19 cellular contexts compared by ENCODE assay signal in the genomic region with DNA sequence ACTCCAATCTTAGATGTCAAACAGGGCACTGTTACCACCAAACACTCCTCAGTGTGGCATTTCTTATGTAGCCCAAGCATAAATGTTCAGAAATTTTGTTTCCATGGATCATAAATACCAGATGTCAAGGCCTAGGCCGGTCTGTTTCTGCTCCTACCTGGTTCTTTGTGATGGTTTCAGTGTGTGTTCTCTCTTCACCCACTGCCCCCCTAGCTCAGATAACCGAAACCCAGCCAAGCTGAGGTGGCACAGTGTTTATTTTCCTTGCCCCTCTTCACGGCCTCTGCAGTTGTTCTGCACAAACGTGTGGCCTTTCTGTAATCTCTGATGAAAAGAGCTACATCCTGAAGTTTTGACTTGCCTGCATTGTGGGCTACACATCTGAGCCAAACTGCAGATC.
DNase-seq lines count a peak whose midpoint lies in the region; ATAC-seq, FAIRE-seq and TF ChIP-seq lines count a peak whose summit lies in the region.
"Had no signal": no experiment of that assay in that cellular context is flagged by ENCODE, and none has a peak within 500 bp of the region (broad histone marks: within the 10 kb centered on the region; RNA-seq: fewer than 3 reads in every experiment).

No MANE protein-coding gene starts in this region.

- H2BK120ac ChIP-seq in H1 (replicated peaks; ENCODE audit: low read depth, low read length) = no peak overlapping the region

- H3K4me2 ChIP-seq in H1 (ENCODE audit: insufficient read depth in 1 of 2, low read depth in 2 of 2, low read length in 2 of 2) = no peak overlapping the region
- no peak overlapping the region for H3K4me2 ChIP-seq in PC-9

- no peak overlapping the region for H3K27ac Mint-ChIP-seq in stimulated activated naive CD8-positive, alpha-beta T cell treated with anti-CD3 and anti-CD28 coated beads, Interleukin-15, amount 100 ng/mL, for 72 hours
- H3K27ac Mint-ChIP-seq in neural crest cell (ENCODE audit: unreplicated experiment) = peak overlapping the region; percentile 89

- BruUV-seq in PC-9 (replicated peaks; lab: Mats Ljungman, UMichigan) = no TSS peak

- H3K79me1 ChIP-seq in H1 (ENCODE audit: low read depth, low read length) = no peaks in the 10 kb centered on the region

- no peak overlapping the region for H4K91ac ChIP-seq in H1 (replicated peaks; ENCODE audit: insufficient read length, low read length)

- H3K23me2 ChIP-seq in H1 (ENCODE audit: low read depth, low read length) = no peaks in the 10 kb centered on the region

- H2AFZ ChIP-seq in H1 (ENCODE audit: low read length) (no peak overlapping the region), PC-9 (no peak overlapping the region)
- H2AFZ ChIP-seq: GM23248 had no signal

- no peak overlapping the region for H3K27ac ChIP-seq in H1 (ENCODE audit: low read depth, low read length)
- H3K27ac ChIP-seq in PC-9 = no peak overlapping the region
- H3K27ac ChIP-seq: GM23248, SJSA1 had no signal

- FAIRE-seq in H1 (lab: Jason Lieb, UNC) = no peak
- FAIRE-seq: GM12878 had no signal

- CTCF ChIA-PET in H1 (lab: Charles Lee; ENCODE audit: partially characterized antibody) (interaction anchor here (0.6 to 12.2 kb wide), 10 partner anchors 13 to 167 kb away, joined by 3 to 185 read pairs (median 4); no protein-coding TSS in a partner anchor), PC-9 (lab: Charles Lee) (no interaction called here)

- no peaks in the 10 kb centered on the region for H3K9me3 ChIP-seq in H1 (ENCODE audit: insufficient read depth in 2 of 2, low read depth in 1 of 2, low read length in 1 of 2)
- no peaks in the 10 kb centered on the region for H3K9me3 ChIP-seq in PC-9 (ENCODE audit: insufficient read depth, low read depth)
- H3K9me3 ChIP-seq: BE2C, SJSA1 had no signal

- no peak overlapping the region for H4K5ac ChIP-seq in H1 (ENCODE audit: insufficient read length, low read depth, low read length)

- POLR2A ChIA-PET in H1 (lab: Charles Lee; ENCODE audit: partially characterized antibody) (interaction anchor here (0.6 kb wide), 1 partner anchor 102 kb away, joined by 3 read pairs; no protein-coding TSS in a partner anchor), PC-9 (lab: Charles Lee; ENCODE audit: unreplicated experiment) (no interaction called here)

- no peaks in the 10 kb centered on the region for H3K9me2 ChIP-seq in PC-9 (ENCODE audit: insufficient read depth)

- H3K36me3 Mint-ChIP-seq in neural crest cell (ENCODE audit: low read depth) = peaks cover 18% of the 10 kb centered on the region

- no peaks in the 10 kb centered on the region for H3K79me2 ChIP-seq in H1 (ENCODE audit: control insufficient read depth in 1 of 2, insufficient read depth in 2 of 2, low read length in 2 of 2)
- H3K79me2 ChIP-seq in PC-9 (ENCODE audit: low read depth) = no peaks in the 10 kb centered on the region

- DNase-seq in stimulated activated naive CD8-positive, alpha-beta T cell treated with anti-CD3 and anti-CD28 coated beads, Interleukin-15, amount 100 ng/mL, for 72 hours = no peak
- no peak for DNase-seq in stimulated activated naive CD8-positive, alpha-beta T cell treated with anti-CD3 and anti-CD28 coated beads, Interleukin-15, Interleukin-2, amounts not matched to agents 100 U/mL and 50 U/mL, for 24 hours
- DNase-seq in H1 (ENCODE audit: low read depth in 1 of 2, low spot score in 2 of 2) (no peak), neural crest cell (ENCODE audit: low read depth, low spot score) (no peak), PC-9 (no peak), H4 (ENCODE audit: low spot score) (no peak)
- DNase-seq: 8988T, BE2C, DND-41, GM23248, Karpas-422, NCI-H1105 treated with DMSO at 0.1 percent for 48 hours, NCI-H187, NCI-H526 treated with DMSO at 0.1 percent for 48 hours, SW 1271 had no signal

- H3K27me3 Mint-ChIP-seq in stimulated activated naive CD8-positive, alpha-beta T cell treated with anti-CD3 and anti-CD28 coated beads, Interleukin-15, amount 100 ng/mL, for 72 hours = peaks cover 13% of the 10 kb centered on the region
- H3K27me3 Mint-ChIP-seq in neural crest cell (ENCODE audit: low read depth) = no peaks in the 10 kb centered on the region

- no peak overlapping the region for H3K18ac ChIP-seq in H1 (ENCODE audit: extremely low read depth, low read length)

- no peaks in the 10 kb centered on the region for H3K36me3 ChIP-seq in H1 (ENCODE audit: control insufficient read depth in 2 of 4, insufficient read depth in 4 of 4, low read length in 3 of 4)
- H3K36me3 ChIP-seq in PC-9 (ENCODE audit: low read depth) = no peaks in the 10 kb centered on the region
- H3K36me3 ChIP-seq: BE2C, SJSA1 had no signal

- intact Hi-C loops in PC-9 (cut with micrococcal nuclease; ENCODE audit: unreplicated experiment) = no loop called here

- H2BK15ac ChIP-seq in H1 (ENCODE audit: low read length) = no peak overlapping the region

- ATAC-seq in stimulated activated naive CD8-positive, alpha-beta T cell treated with anti-CD3 and anti-CD28 coated beads, Interleukin-15, amount 100 ng/mL, for 72 hours = peak; percentile 23
- ATAC-seq in stimulated activated naive CD8-positive, alpha-beta T cell treated with anti-CD3 and anti-CD28 coated beads, Interleukin-15, Interleukin-2, amounts not matched to agents 100 U/mL and 50 U/mL, for 24 hours = no peak
- ATAC-seq in HG02610 (IDR thresholded peaks at IDR 0.05; ENCODE audit: unreplicated experiment) (no peak), HG03565 (IDR thresholded peaks at IDR 0.05; ENCODE audit: unreplicated experiment) (no peak)
- ATAC-seq: GM12878 had no signal

- H3K9ac ChIP-seq in H1 (replicated peaks in 1 of 4; ENCODE audit: extremely low read depth in 1 of 4, low read depth in 3 of 4, low read length in 3 of 4) = no peak overlapping the region
- H3K9ac ChIP-seq: GM23248 had no signal

- H3F3A ChIP-seq in PC-9 (ENCODE audit: insufficient read depth, low read depth) = no peaks in the 10 kb centered on the region

- no peak for TF ChIP-seq CTCF in H1 (IDR thresholded peaks at IDR 0.05; ENCODE audit: control extremely low read depth in 1 of 3, insufficient read depth in 1 of 3, low read depth in 1 of 3, low read length in 3 of 3)
- no peak for TF ChIP-seq CTCF in neural crest cell (conservative IDR thresholded peaks at IDR 0.05)
- TF ChIP-seq CTCF in PC-9 (conservative IDR thresholded peaks at IDR 0.05) = no peak

- no peak overlapping the region for H2AK5ac ChIP-seq in H1 (ENCODE audit: low read depth, low read length)

- no peak for TF ChIP-seq EP300 in H1 (IDR thresholded peaks at IDR 0.05; ENCODE audit: borderline replicate concordance in 1 of 2, low read depth in 2 of 2, low read length in 2 of 2)

- H4K8ac ChIP-seq in H1 (ENCODE audit: extremely low read depth, insufficient read depth, low read length) = no peak overlapping the region

- no peaks in the 10 kb centered on the region for H4K20me1 ChIP-seq in H1 (replicated peaks in 1 of 2; ENCODE audit: control insufficient read depth in 1 of 2, insufficient read depth in 2 of 2, low read length in 2 of 2)
- no peaks in the 10 kb centered on the region for H4K20me1 ChIP-seq in PC-9 (ENCODE audit: insufficient read depth)

- H3K4ac ChIP-seq in H1 (replicated peaks; ENCODE audit: insufficient read length, low read depth, low read length) = no peak overlapping the region

- H3K27me3 ChIP-seq in H1 (replicated peaks in 1 of 4; ENCODE audit: control insufficient read depth in 3 of 4, extremely low read depth in 1 of 4, insufficient read depth in 3 of 4, low read length in 3 of 4) (no peaks in the 10 kb centered on the region; a peak in 1 of 7 replicates), PC-9 (ENCODE audit: insufficient read depth, low read depth) (no peaks in the 10 kb centered on the region)
- H3K27me3 ChIP-seq: BE2C, SJSA1 had no signal

- H3K23ac ChIP-seq in H1 (ENCODE audit: insufficient read length) = no peak overlapping the region

- no peak overlapping the region for H2BK20ac ChIP-seq in H1 (ENCODE audit: low read length)

- no peak for TF ChIP-seq POLR2A in H1 (IDR thresholded peaks at IDR 0.05; ENCODE audit: control extremely low read depth in 1 of 2, low read depth in 2 of 2, low read length in 2 of 2)

- no peak overlapping the region for H3K4me3 ChIP-seq in H1 (ENCODE audit: extremely low read depth in 1 of 4, insufficient read depth in 2 of 4, low read depth in 3 of 4, low read length in 4 of 4)
- no peak overlapping the region for H3K4me3 ChIP-seq in PC-9
- H3K4me3 ChIP-seq: GM12878, GM23248, SJSA1 had no signal

- H2BK12ac ChIP-seq in H1 (ENCODE audit: low read depth, low read length) = no peak overlapping the region

- no peak overlapping the region for H3K56ac ChIP-seq in H1 (replicated peaks; ENCODE audit: insufficient read length, low read depth, low read length)

- no peaks in the 10 kb centered on the region for H3K9me3 Mint-ChIP-seq in stimulated activated naive CD8-positive, alpha-beta T cell treated with anti-CD3 and anti-CD28 coated beads, Interleukin-15, amount 100 ng/mL, for 72 hours
- peaks cover 3% of the 10 kb centered on the region for H3K9me3 Mint-ChIP-seq in neural crest cell

- no peak for TF ChIP-seq RAD21 in H1 (IDR thresholded peaks at IDR 0.05 in 1 of 2, conservative IDR thresholded peaks at IDR 0.05 in 1 of 2; ENCODE audit: low read depth in 2 of 2, low read length in 2 of 2)

- H3K4me3 Mint-ChIP-seq in stimulated activated naive CD8-positive, alpha-beta T cell treated with anti-CD3 and anti-CD28 coated beads, Interleukin-15, amount 100 ng/mL, for 72 hours = no peak overlapping the region
- no peak overlapping the region for H3K4me3 Mint-ChIP-seq in neural crest cell

- peak overlapping the region; percentile 15; the same call in 1 of the 2 replicates for H2BK5ac ChIP-seq in H1 (ENCODE audit: low read depth, low read length)

- no peak overlapping the region for H3K14ac ChIP-seq in H1 (ENCODE audit: insufficient read length)

- H3K4me1 ChIP-seq in H1 (replicated peaks in 1 of 4; ENCODE audit: control insufficient read depth in 3 of 4, insufficient read depth in 4 of 4, low read length in 3 of 4) (no peaks in the 10 kb centered on the region; a peak in 2 of 7 replicates), PC-9 (replicated peaks; ENCODE audit: insufficient read depth) (no peaks in the 10 kb centered on the region)
- H3K4me1 ChIP-seq: SJSA1 had no signal

- WGBS in H1 (ENCODE audit: extremely low coverage in 1 of 2, insufficient coverage in 1 of 2, insufficient read length in 1 of 2, insufficient replicate concordance in 2 of 2, low coverage in 1 of 2, low lambda C conversion rate in 2 of 2, missing lambda C conversion rate in 1 of 2), 2 experiments = 88% methylated on average over 4 of the region's 4 CpGs; no CpG with 5 or more reads in 1 of the 2 experiments

- peaks cover 7% of the 10 kb centered on the region for H3K4me1 Mint-ChIP-seq in stimulated activated naive CD8-positive, alpha-beta T cell treated with anti-CD3 and anti-CD28 coated beads, Interleukin-15, amount 100 ng/mL, for 72 hours
- H3K4me1 Mint-ChIP-seq in neural crest cell = peaks cover 40% of the 10 kb centered on the region

TF ChIP-seq in H1, 55 proteins besides CTCF, POLR2A, EP300 and RAD21:
- no peak for TF ChIP-seq KDM1A (IDR thresholded peaks at IDR 0.05; ENCODE audit: borderline replicate concordance, low read length)
TF ChIP-seq in H1: peak in this region for 0.
